ENCODE assay signal across 1 cellular context in the genomic region with DNA sequence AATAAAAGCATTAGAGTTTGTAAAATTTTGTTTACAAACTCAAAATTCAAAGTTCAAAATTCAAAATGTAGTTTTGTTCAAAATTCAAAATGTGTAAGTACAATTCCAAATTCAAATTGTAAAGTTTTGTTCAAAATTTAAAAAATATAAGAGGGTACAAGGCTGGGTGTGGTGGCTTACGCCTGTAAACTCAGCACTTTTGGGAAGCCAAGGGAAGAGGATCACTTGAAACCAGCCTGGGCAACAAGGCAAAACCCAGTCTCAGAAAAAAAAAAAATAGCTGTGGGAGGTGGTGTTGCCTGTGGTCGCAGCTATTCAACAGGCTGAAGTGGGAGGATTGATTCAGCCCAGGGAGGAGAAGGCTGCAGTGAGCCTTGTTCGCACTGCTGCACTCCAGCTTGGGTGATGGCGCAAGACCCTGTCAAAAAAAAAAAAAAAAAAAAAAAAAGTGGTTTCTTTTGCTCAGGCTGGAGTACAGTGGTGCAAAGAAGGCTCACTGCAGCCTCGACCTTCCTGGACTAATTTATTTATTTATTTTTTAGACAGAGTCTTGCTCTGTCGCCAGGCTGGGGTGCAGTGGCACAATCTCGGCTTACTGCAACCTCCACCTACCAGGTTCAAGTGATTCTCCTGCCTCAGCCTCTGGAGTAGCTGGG.
TF ChIP-seq lines count a peak whose summit lies in the region.

No MANE protein-coding gene starts in this region.

TF ChIP-seq in K562, 482 proteins besides CTCF, POLR2A, EP300 and RAD21 (continues in another document):
- TF ChIP-seq CEBPG (CRISPR knock-in tag; IDR thresholded peaks at IDR 0.05) (peak; percentile 74), CEBPG (tag; conservative IDR thresholded peaks at IDR 0.05 in 1 of 2, IDR thresholded peaks at IDR 0.05 in 1 of 2) (peak; percentile 76 to 77), FUS (optimal IDR thresholded peaks at IDR 0.05; ENCODE audit: low read depth, low read length) (no peak), STAG1 (CRISPR knock-in tag; IDR thresholded peaks at IDR 0.05; ENCODE audit: borderline replicate concordance) (no peak), XRCC5 (IDR thresholded peaks at IDR 0.05; ENCODE audit: low read depth, low read length) (no peak), ZNF274 (IDR thresholded peaks at IDR 0.05; ENCODE audit: borderline replicate concordance, low read depth, low read length) (no peak), SP2 (IDR thresholded peaks at IDR 0.05; ENCODE audit: extremely low read depth, low read depth, low read length, poor library complexity, severe bottlenecking) (no peak), BRD9 (IDR thresholded peaks at IDR 0.05; ENCODE audit: low read depth, partially characterized antibody) (no peak), ZNF165 (CRISPR knock-in tag; IDR thresholded peaks at IDR 0.05; ENCODE audit: borderline replicate concordance) (no peak), CBX1 (IDR thresholded peaks at IDR 0.05; ENCODE audit: low read depth) (no peak), TEAD4 (IDR thresholded peaks at IDR 0.05; ENCODE audit: low read length) (no peak), TEAD4 (CRISPR knock-in tag; IDR thresholded peaks at IDR 0.05; ENCODE audit: borderline replicate concordance) (no peak), RFX5 (IDR thresholded peaks at IDR 0.05; ENCODE audit: low read depth, low read length) (no peak), SAFB2 (IDR thresholded peaks at IDR 0.05; ENCODE audit: borderline replicate concordance, low read depth, low read length, severe bottlenecking) (no peak), ELF4 (CRISPR knock-in tag; IDR thresholded peaks at IDR 0.05) (no peak), ZNF766 (CRISPR knock-in tag; conservative IDR thresholded peaks at IDR 0.05) (peak; percentile 95), ZNF121 (CRISPR knock-in tag; conservative IDR thresholded peaks at IDR 0.05) (no peak), ZNF384 (IDR thresholded peaks at IDR 0.05; ENCODE audit: low read depth, low read length) (peak; percentile 96), MAFK (IDR thresholded peaks at IDR 0.05; ENCODE audit: low read length) (no peak), ZNF212 (CRISPR knock-in tag; IDR thresholded peaks at IDR 0.05) (no peak), PHTF2 (CRISPR knock-in tag; IDR thresholded peaks at IDR 0.05) (no peak), ARID1B (IDR thresholded peaks at IDR 0.05) (no peak), SMARCB1 (IDR thresholded peaks at IDR 0.05; ENCODE audit: insufficient read length, low read depth) (no peak), ZNF699 (CRISPR knock-in tag; IDR thresholded peaks at IDR 0.05; ENCODE audit: insufficient replicate concordance) (no peak), TARDBP (IDR thresholded peaks at IDR 0.05) (no peak), TEAD2 (tag; IDR thresholded peaks at IDR 0.05) (no peak), PTBP1 (IDR thresholded peaks at IDR 0.05; ENCODE audit: low read depth, low read length) (no peak), ZNF707 (CRISPR knock-in tag; conservative IDR thresholded peaks at IDR 0.05) (no peak), C11orf30 (IDR thresholded peaks at IDR 0.05; ENCODE audit: low read depth) (peak; percentile 58; the same call in 1 of the 2 replicates), SRF (CRISPR knock-in tag; IDR thresholded peaks at IDR 0.05) (peak in 1 of 2 experiments; percentile 67; a peak in 1 of 4 replicates)
- TF ChIP-seq, protein P1, sequence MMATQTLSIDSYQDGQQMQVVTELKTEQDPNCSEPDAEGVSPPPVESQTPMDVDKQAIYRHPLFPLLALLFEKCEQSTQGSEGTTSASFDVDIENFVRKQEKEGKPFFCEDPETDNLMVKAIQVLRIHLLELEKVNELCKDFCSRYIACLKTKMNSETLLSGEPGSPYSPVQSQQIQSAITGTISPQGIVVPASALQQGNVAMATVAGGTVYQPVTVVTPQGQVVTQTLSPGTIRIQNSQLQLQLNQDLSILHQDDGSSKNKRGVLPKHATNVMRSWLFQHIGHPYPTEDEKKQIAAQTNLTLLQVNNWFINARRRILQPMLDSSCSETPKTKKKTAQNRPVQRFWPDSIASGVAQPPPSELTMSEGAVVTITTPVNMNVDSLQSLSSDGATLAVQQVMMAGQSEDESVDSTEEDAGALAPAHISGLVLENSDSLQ (IDR thresholded peaks at IDR 0.05) = no peak
- TF ChIP-seq, protein P2, sequence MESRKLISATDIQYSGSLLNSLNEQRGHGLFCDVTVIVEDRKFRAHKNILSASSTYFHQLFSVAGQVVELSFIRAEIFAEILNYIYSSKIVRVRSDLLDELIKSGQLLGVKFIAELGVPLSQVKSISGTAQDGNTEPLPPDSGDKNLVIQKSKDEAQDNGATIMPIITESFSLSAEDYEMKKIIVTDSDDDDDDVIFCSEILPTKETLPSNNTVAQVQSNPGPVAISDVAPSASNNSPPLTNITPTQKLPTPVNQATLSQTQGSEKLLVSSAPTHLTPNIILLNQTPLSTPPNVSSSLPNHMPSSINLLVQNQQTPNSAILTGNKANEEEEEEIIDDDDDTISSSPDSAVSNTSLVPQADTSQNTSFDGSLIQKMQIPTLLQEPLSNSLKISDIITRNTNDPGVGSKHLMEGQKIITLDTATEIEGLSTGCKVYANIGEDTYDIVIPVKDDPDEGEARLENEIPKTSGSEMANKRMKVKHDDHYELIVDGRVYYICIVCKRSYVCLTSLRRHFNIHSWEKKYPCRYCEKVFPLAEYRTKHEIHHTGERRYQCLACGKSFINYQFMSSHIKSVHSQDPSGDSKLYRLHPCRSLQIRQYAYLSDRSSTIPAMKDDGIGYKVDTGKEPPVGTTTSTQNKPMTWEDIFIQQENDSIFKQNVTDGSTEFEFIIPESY (CRISPR knock-in tag; IDR thresholded peaks at IDR 0.05) = 0 out of 2 replicates have a peak, but pooled peaks have one; percentile 47
- TF ChIP-seq, protein P3, sequence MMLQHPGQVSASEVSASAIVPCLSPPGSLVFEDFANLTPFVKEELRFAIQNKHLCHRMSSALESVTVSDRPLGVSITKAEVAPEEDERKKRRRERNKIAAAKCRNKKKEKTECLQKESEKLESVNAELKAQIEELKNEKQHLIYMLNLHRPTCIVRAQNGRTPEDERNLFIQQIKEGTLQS (IDR thresholded peaks at IDR 0.05) = no peak
- TF ChIP-seq, protein P3 (CRISPR knock-in tag; conservative IDR thresholded peaks at IDR 0.05) = no peak
- TF ChIP-seq, protein P4, sequence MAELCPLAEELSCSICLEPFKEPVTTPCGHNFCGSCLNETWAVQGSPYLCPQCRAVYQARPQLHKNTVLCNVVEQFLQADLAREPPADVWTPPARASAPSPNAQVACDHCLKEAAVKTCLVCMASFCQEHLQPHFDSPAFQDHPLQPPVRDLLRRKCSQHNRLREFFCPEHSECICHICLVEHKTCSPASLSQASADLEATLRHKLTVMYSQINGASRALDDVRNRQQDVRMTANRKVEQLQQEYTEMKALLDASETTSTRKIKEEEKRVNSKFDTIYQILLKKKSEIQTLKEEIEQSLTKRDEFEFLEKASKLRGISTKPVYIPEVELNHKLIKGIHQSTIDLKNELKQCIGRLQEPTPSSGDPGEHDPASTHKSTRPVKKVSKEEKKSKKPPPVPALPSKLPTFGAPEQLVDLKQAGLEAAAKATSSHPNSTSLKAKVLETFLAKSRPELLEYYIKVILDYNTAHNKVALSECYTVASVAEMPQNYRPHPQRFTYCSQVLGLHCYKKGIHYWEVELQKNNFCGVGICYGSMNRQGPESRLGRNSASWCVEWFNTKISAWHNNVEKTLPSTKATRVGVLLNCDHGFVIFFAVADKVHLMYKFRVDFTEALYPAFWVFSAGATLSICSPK (IDR thresholded peaks at IDR 0.05; ENCODE audit: borderline replicate concordance) = no peak
- TF ChIP-seq, protein P5, sequence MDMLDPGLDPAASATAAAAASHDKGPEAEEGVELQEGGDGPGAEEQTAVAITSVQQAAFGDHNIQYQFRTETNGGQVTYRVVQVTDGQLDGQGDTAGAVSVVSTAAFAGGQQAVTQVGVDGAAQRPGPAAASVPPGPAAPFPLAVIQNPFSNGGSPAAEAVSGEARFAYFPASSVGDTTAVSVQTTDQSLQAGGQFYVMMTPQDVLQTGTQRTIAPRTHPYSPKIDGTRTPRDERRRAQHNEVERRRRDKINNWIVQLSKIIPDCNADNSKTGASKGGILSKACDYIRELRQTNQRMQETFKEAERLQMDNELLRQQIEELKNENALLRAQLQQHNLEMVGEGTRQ (CRISPR knock-in tag; IDR thresholded peaks at IDR 0.05) = no peak
- TF ChIP-seq, protein P6, sequence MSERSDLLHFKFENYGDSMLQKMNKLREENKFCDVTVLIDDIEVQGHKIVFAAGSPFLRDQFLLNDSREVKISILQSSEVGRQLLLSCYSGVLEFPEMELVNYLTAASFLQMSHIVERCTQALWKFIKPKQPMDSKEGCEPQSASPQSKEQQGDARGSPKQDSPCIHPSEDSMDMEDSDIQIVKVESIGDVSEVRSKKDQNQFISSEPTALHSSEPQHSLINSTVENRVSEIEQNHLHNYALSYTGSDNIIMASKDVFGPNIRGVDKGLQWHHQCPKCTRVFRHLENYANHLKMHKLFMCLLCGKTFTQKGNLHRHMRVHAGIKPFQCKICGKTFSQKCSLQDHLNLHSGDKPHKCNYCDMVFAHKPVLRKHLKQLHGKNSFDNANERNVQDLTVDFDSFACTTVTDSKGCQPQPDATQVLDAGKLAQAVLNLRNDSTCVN (CRISPR knock-in tag; IDR thresholded peaks at IDR 0.05) = no peak
- TF ChIP-seq, protein P7, sequence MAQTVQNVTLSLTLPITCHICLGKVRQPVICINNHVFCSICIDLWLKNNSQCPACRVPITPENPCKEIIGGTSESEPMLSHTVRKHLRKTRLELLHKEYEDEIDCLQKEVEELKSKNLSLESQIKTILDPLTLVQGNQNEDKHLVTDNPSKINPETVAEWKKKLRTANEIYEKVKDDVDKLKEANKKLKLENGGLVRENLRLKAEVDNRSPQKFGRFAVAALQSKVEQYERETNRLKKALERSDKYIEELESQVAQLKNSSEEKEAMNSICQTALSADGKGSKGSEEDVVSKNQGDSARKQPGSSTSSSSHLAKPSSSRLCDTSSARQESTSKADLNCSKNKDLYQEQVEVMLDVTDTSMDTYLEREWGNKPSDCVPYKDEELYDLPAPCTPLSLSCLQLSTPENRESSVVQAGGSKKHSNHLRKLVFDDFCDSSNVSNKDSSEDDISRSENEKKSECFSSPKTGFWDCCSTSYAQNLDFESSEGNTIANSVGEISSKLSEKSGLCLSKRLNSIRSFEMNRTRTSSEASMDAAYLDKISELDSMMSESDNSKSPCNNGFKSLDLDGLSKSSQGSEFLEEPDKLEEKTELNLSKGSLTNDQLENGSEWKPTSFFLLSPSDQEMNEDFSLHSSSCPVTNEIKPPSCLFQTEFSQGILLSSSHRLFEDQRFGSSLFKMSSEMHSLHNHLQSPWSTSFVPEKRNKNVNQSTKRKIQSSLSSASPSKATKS (CRISPR knock-in tag; IDR thresholded peaks at IDR 0.05) = no peak
- TF ChIP-seq, protein P8, sequence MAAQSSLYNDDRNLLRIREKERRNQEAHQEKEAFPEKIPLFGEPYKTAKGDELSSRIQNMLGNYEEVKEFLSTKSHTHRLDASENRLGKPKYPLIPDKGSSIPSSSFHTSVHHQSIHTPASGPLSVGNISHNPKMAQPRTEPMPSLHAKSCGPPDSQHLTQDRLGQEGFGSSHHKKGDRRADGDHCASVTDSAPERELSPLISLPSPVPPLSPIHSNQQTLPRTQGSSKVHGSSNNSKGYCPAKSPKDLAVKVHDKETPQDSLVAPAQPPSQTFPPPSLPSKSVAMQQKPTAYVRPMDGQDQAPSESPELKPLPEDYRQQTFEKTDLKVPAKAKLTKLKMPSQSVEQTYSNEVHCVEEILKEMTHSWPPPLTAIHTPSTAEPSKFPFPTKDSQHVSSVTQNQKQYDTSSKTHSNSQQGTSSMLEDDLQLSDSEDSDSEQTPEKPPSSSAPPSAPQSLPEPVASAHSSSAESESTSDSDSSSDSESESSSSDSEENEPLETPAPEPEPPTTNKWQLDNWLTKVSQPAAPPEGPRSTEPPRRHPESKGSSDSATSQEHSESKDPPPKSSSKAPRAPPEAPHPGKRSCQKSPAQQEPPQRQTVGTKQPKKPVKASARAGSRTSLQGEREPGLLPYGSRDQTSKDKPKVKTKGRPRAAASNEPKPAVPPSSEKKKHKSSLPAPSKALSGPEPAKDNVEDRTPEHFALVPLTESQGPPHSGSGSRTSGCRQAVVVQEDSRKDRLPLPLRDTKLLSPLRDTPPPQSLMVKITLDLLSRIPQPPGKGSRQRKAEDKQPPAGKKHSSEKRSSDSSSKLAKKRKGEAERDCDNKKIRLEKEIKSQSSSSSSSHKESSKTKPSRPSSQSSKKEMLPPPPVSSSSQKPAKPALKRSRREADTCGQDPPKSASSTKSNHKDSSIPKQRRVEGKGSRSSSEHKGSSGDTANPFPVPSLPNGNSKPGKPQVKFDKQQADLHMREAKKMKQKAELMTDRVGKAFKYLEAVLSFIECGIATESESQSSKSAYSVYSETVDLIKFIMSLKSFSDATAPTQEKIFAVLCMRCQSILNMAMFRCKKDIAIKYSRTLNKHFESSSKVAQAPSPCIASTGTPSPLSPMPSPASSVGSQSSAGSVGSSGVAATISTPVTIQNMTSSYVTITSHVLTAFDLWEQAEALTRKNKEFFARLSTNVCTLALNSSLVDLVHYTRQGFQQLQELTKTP (IDR thresholded peaks at IDR 0.05; ENCODE audit: low read depth in 1 of 2, partially characterized antibody in 2 of 2) = no peak
- TF ChIP-seq, protein P9, sequence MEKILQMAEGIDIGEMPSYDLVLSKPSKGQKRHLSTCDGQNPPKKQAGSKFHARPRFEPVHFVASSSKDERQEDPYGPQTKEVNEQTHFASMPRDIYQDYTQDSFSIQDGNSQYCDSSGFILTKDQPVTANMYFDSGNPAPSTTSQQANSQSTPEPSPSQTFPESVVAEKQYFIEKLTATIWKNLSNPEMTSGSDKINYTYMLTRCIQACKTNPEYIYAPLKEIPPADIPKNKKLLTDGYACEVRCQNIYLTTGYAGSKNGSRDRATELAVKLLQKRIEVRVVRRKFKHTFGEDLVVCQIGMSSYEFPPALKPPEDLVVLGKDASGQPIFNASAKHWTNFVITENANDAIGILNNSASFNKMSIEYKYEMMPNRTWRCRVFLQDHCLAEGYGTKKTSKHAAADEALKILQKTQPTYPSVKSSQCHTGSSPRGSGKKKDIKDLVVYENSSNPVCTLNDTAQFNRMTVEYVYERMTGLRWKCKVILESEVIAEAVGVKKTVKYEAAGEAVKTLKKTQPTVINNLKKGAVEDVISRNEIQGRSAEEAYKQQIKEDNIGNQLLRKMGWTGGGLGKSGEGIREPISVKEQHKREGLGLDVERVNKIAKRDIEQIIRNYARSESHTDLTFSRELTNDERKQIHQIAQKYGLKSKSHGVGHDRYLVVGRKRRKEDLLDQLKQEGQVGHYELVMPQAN (IDR thresholded peaks at IDR 0.05; ENCODE audit: borderline replicate concordance) = no peak
- TF ChIP-seq, protein P10, sequence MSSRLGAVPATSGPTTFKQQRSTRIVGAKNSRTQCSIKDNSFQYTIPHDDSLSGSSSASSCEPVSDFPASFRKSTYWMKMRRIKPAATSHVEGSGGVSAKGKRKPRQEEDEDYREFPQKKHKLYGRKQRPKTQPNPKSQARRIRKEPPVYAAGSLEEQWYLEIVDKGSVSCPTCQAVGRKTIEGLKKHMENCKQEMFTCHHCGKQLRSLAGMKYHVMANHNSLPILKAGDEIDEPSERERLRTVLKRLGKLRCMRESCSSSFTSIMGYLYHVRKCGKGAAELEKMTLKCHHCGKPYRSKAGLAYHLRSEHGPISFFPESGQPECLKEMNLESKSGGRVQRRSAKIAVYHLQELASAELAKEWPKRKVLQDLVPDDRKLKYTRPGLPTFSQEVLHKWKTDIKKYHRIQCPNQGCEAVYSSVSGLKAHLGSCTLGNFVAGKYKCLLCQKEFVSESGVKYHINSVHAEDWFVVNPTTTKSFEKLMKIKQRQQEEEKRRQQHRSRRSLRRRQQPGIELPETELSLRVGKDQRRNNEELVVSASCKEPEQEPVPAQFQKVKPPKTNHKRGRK (tag; IDR thresholded peaks at IDR 0.05) = no peak
